Comparison of ENCODE assay signal across 7 cellular contexts in genomic region chr1:145508053-145508452, GRCh38.
DNase-seq lines count a peak whose midpoint lies in the region; ATAC-seq and TF ChIP-seq lines count a peak whose summit lies in the region.
"Not testable (repeated sequence)": the region's sequence is repeated elsewhere in the genome, so short reads cannot be mapped to it uniquely, and the experiment has no call there.

No MANE protein-coding gene starts in this region.

- H2BK5ac ChIP-seq in IMR-90 (ENCODE audit: low read depth, low read length, poor library complexity, severe bottlenecking), result not testable (repeated sequence)

- not testable (repeated sequence) for H3K4me2 ChIP-seq in HCT116 (ENCODE audit: low read length); IMR-90 (ENCODE audit: low read depth, low read length)

- H3K4me3 Mint-ChIP-seq in activated CD8-positive, alpha-beta T cell treated with anti-CD3 and anti-CD28 coated beads, Interleukin-2, amount 10 ng/mL, durations not matched to agents 7 days and 5 days, result not testable (repeated sequence)

- not testable (repeated sequence) for H3K9me1 ChIP-seq in IMR-90 (ENCODE audit: insufficient read depth, low read length)

- H3K27ac ChIP-seq in HCT116 (ENCODE audit: low read depth, low read length); IMR-90 (ENCODE audit: insufficient read depth, low read length); foreskin keratinocyte; right lobe of liver: not testable (repeated sequence)

- not testable (repeated sequence) for H3K79me2 ChIP-seq in HCT116 (ENCODE audit: insufficient read depth, low read length)

- H3K14ac ChIP-seq in IMR-90 (replicated peaks; ENCODE audit: low read depth, low read length), result not testable (repeated sequence)

- H2AFZ ChIP-seq in HCT116 (ENCODE audit: low read depth, low read length, poor library complexity, severe bottlenecking); IMR-90 (replicated peaks; ENCODE audit: low read length, poor library complexity): not testable (repeated sequence)

- not testable (repeated sequence) for H3K79me1 ChIP-seq in IMR-90 (ENCODE audit: low read depth in 1 of 2, low read length in 2 of 2)

- not testable (repeated sequence) for H2AK9ac ChIP-seq in IMR-90 (replicated peaks; ENCODE audit: low read depth, low read length, poor library complexity)

- not testable (repeated sequence) for H4K20me1 ChIP-seq in HCT116 (ENCODE audit: insufficient read depth); IMR-90 (ENCODE audit: insufficient read depth, low read length)

- H2AK5ac ChIP-seq in IMR-90 (ENCODE audit: low read depth, low read length), result not testable (repeated sequence)

- H4K8ac ChIP-seq in IMR-90 (ENCODE audit: low read depth in 2 of 2, low read length in 2 of 2), result not testable (repeated sequence)

- DNase-seq in HCT116 (ENCODE audit: low read depth, low spot score); IMR-90; activated CD8-positive, alpha-beta T cell treated with anti-CD3 and anti-CD28 coated beads, Interleukin-2, amount 10 ng/mL, durations not matched to agents 7 days and 5 days; foreskin keratinocyte; right lobe of liver; sciatic nerve (ENCODE audit: low spot score): not testable (repeated sequence)

- H3K27me3 Mint-ChIP-seq in activated CD8-positive, alpha-beta T cell treated with anti-CD3 and anti-CD28 coated beads, Interleukin-2, amount 10 ng/mL, durations not matched to agents 7 days and 5 days (ENCODE audit: low read depth), result not testable (repeated sequence)

- intact Hi-C loops in HCT116 (cut with micrococcal nuclease); IMR-90 (cut with micrococcal nuclease); right lobe of liver (cut with DNase I); sciatic nerve (cut with DNase I): not testable (repeated sequence)

- not testable (repeated sequence) for H3K23ac ChIP-seq in IMR-90 (ENCODE audit: low read depth, low read length)

- H3K9ac ChIP-seq in HCT116 (ENCODE audit: low read length); IMR-90 (ENCODE audit: low read depth, low read length): not testable (repeated sequence)

- not testable (repeated sequence) for H3K27me3 ChIP-seq in HCT116 (ENCODE audit: insufficient read depth, low read length); IMR-90 (ENCODE audit: control insufficient read depth, insufficient read depth, low read length); foreskin keratinocyte; right lobe of liver

- not testable (repeated sequence) for H4K91ac ChIP-seq in IMR-90 (ENCODE audit: insufficient read depth, low read depth, low read length)

- not testable (repeated sequence) for H2BK120ac ChIP-seq in IMR-90 (ENCODE audit: low read depth, low read length)

- not testable (repeated sequence) for H2BK20ac ChIP-seq in IMR-90 (ENCODE audit: low read depth, low read length)

- no CpG with 5 or more reads among the region's 1 CpG for WGBS in IMR-90 (ENCODE audit: extremely low coverage in 2 of 2, insufficient read length in 1 of 2), 2 experiments
- WGBS in right lobe of liver (ENCODE audit: insufficient coverage, low coverage, low lambda C conversion rate, missing lambda C conversion rate), result no CpG with 5 or more reads among the region's 1 CpG

- in situ Hi-C loops in IMR-90 (cut with MboI; ENCODE audit: low sequenced_read_pairs), result not testable (repeated sequence)

- dilution Hi-C loops in IMR-90 (cut with HindIII; ENCODE audit: low sequenced_read_pairs, unreplicated experiment), result not testable (repeated sequence)

- TF ChIP-seq CTCF in HCT116 (IDR thresholded peaks at IDR 0.05 in 2 of 3, conservative IDR thresholded peaks at IDR 0.05 in 1 of 3; ENCODE audit: borderline replicate concordance in 1 of 3, insufficient read depth in 1 of 3, low read depth in 2 of 3, low read length in 2 of 3); IMR-90 (conservative IDR thresholded peaks at IDR 0.05; ENCODE audit: low read depth, low read length); foreskin keratinocyte (conservative IDR thresholded peaks at IDR 0.05); right lobe of liver (IDR thresholded peaks at IDR 0.05): not testable (repeated sequence)

- not testable (repeated sequence) for H3K36me3 Mint-ChIP-seq in activated CD8-positive, alpha-beta T cell treated with anti-CD3 and anti-CD28 coated beads, Interleukin-2, amount 10 ng/mL, durations not matched to agents 7 days and 5 days (ENCODE audit: low read depth)

- H3K4me1 ChIP-seq in HCT116 (ENCODE audit: control insufficient read depth in 1 of 2, insufficient read depth in 2 of 2, low read length in 2 of 2); IMR-90 (ENCODE audit: control insufficient read depth, insufficient read depth, low read length); foreskin keratinocyte; right lobe of liver: not testable (repeated sequence)

- CTCF ChIA-PET in HCT116 (lab: Charles Lee); IMR-90 (lab: Yijun Ruan, JAX); activated CD8-positive, alpha-beta T cell treated with anti-CD3 and anti-CD28 coated beads, Interleukin-2, amount 10 ng/mL, durations not matched to agents 7 days and 5 days (lab: Charles Lee): not testable (repeated sequence)

- H3K18ac ChIP-seq in IMR-90 (ENCODE audit: low read depth, low read length), result not testable (repeated sequence)

- H3K9me3 ChIP-seq in HCT116 (ENCODE audit: control insufficient read depth in 1 of 2, insufficient read depth in 1 of 2, low read depth in 1 of 2, low read length in 2 of 2); IMR-90 (ENCODE audit: control insufficient read depth, insufficient read depth, low read length); right lobe of liver: not testable (repeated sequence)

- POLR2A ChIA-PET in HCT116 (lab: Charles Lee); IMR-90 (lab: Charles Lee; ENCODE audit: unreplicated experiment); activated CD8-positive, alpha-beta T cell treated with anti-CD3 and anti-CD28 coated beads, Interleukin-2, amount 10 ng/mL, durations not matched to agents 7 days and 5 days (lab: Charles Lee): not testable (repeated sequence)

- ATAC-seq in GM18861 (IDR thresholded peaks at IDR 0.05; ENCODE audit: unreplicated experiment) (peak; percentile 72), HCT116 (peak; percentile 85), IMR-90 (ENCODE audit: low read depth) (peak; percentile 98), foreskin keratinocyte (peak; percentile 78), right lobe of liver (peak; percentile 92 to 96 (median 96)), sciatic nerve (peak; percentile 84)
- ATAC-seq in activated CD8-positive, alpha-beta T cell treated with anti-CD3 and anti-CD28 coated beads, Interleukin-2, amount 10 ng/mL, durations not matched to agents 7 days and 5 days, result peak; percentile 66

- not testable (repeated sequence) for H3K9me2 ChIP-seq in HCT116 (ENCODE audit: insufficient read depth)

- H4K5ac ChIP-seq in IMR-90 (ENCODE audit: low read depth, low read length), result not testable (repeated sequence)

- H3K27ac Mint-ChIP-seq in activated CD8-positive, alpha-beta T cell treated with anti-CD3 and anti-CD28 coated beads, Interleukin-2, amount 10 ng/mL, durations not matched to agents 7 days and 5 days, result not testable (repeated sequence)

- TF ChIP-seq RAD21 in HCT116 (IDR thresholded peaks at IDR 0.05; ENCODE audit: low read depth); IMR-90 (IDR thresholded peaks at IDR 0.05; ENCODE audit: low read length): not testable (repeated sequence)

- not testable (repeated sequence) for H2BK15ac ChIP-seq in IMR-90 (ENCODE audit: low read depth, low read length)

- H3K36me3 ChIP-seq in HCT116 (ENCODE audit: control insufficient read depth in 1 of 2, insufficient read depth in 2 of 2, low read length in 2 of 2); IMR-90 (ENCODE audit: control insufficient read depth, insufficient read depth, low read length); right lobe of liver: not testable (repeated sequence)

- not testable (repeated sequence) for TF ChIP-seq POLR2A in HCT116 (IDR thresholded peaks at IDR 0.05; ENCODE audit: borderline replicate concordance, extremely low read depth, insufficient read depth, insufficient read length); IMR-90 (IDR thresholded peaks at IDR 0.05; ENCODE audit: low read depth, low read length); right lobe of liver (IDR thresholded peaks at IDR 0.05)

- not testable (repeated sequence) for H3K4ac ChIP-seq in IMR-90 (ENCODE audit: low read depth, low read length)

- RAD21 ChIA-PET in HCT116 (lab: Charles Lee; ENCODE audit: low non-redundant PET in 1 of 2, low total read pairs in 2 of 2, uncharacterized antibody in 2 of 2, unreplicated experiment in 2 of 2), result not testable (repeated sequence)

- H3K9me3 Mint-ChIP-seq in activated CD8-positive, alpha-beta T cell treated with anti-CD3 and anti-CD28 coated beads, Interleukin-2, amount 10 ng/mL, durations not matched to agents 7 days and 5 days (ENCODE audit: insufficient read depth), result not testable (repeated sequence)

- not testable (repeated sequence) for H3K4me3 ChIP-seq in HCT116 (replicated peaks in 1 of 2; ENCODE audit: low read depth in 1 of 2, low read length in 2 of 2); IMR-90 (ENCODE audit: insufficient read depth, low read depth, low read length); right lobe of liver

- H3K4me1 Mint-ChIP-seq in activated CD8-positive, alpha-beta T cell treated with anti-CD3 and anti-CD28 coated beads, Interleukin-2, amount 10 ng/mL, durations not matched to agents 7 days and 5 days (ENCODE audit: low read depth), result not testable (repeated sequence)

- H3K56ac ChIP-seq in IMR-90 (ENCODE audit: extremely low read depth, insufficient read depth, low read length), result not testable (repeated sequence)

- not testable (repeated sequence) for BruUV-seq in HCT116 (replicated peaks; lab: Mats Ljungman, UMichigan); IMR-90 (replicated peaks; lab: Mats Ljungman, UMichigan)
